Comparison of ENCODE assay signal across 9 cellular contexts in the genomic region with DNA sequence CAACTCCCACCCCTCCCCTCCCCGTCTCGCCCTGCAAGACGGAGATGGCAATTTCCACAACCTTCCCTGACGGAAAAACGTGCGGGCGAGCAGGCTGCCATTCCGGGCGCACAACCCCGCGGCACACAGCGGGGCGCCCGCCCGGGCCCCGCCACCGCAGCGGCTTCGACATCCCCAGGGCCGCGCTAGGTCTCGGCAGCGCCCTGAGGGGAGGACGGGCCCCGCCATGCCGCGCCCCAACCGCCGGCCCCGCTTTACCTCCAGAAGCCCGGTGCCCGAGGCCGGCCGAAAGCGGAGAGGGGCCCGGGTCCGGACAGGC. TPM values are rescaled to one million over a fixed set of nuclear protein-coding genes. Genes with fewer than 3 reads are reported as not detected.
A peak's percentile ranks its signal among the peaks of the same experiment; 100 is the strongest.
DNase-seq lines count a peak whose midpoint lies in the region; ATAC-seq, FAIRE-seq and TF ChIP-seq lines count a peak whose summit lies in the region.
"Had no signal": no experiment of that assay in that cellular context is flagged by ENCODE, and none has a peak within 500 bp of the region (broad histone marks: within the 10 kb centered on the region; RNA-seq: fewer than 3 reads in every experiment).

No MANE protein-coding gene starts in this region.

- H3K27ac ChIP-seq in pancreas = peak overlapping the region; percentile 84 to 92 (median 89)

- CTCF ChIA-PET in HEK293T (lab: Yijun Ruan, JAX) = no interaction called here

- ATAC-seq in SK-N-SH treated with all-trans-retinoic acid at 6 μM for 48 hours (peak; percentile 79), pancreas (peak; percentile 25 to 47 (median 44))

- no peaks in the 10 kb centered on the region for H3K36me3 ChIP-seq in pancreas

- peaks cover 0 to 11% (median 8%) of the 10 kb centered on the region in 3 donors for H3K4me1 ChIP-seq in pancreas

- no peak for TF ChIP-seq CTCF in fibroblast of villous mesenchyme (IDR thresholded peaks at IDR 0.05; ENCODE audit: insufficient read depth, low read depth, low read length)
- no peak for TF ChIP-seq CTCF in pancreas (IDR thresholded peaks at IDR 0.05)

- intact Hi-C loops in pancreas (cut with DNase I) = no loop called here

- WGBS in pancreas, 2 donors = 1% methylated on average over 25 to 37 of the region's 37 CpGs

- no peaks in the 10 kb centered on the region for H3K27me3 ChIP-seq in pancreas

- H3K9me3 ChIP-seq in pancreas = no peaks in the 10 kb centered on the region

- DNase-seq in EL (peak; percentile 16), HEK293T (ENCODE audit: extremely low spot score) (peak; percentile 33), fibroblast of villous mesenchyme (ENCODE audit: low read depth) (no peak), pancreas (no peak), NCI-H510A treated with DMSO at 0.1 percent for 48 hours (lab: John Stamatoyannopoulos, UW) (no peak), GOT3 (lab: John Stamatoyannopoulos, UW) (no peak), iPS-NIHi7 (ENCODE audit: extremely low spot score) (no peak)

- FAIRE-seq in pancreas (lab: Jason Lieb, UNC) = no peak

- peak overlapping the region; percentile 72 for H3K4me3 ChIP-seq in fibroblast of villous mesenchyme (ENCODE audit: low read depth, low read length)
- H3K4me3 ChIP-seq in pancreas = peak overlapping the region; percentile 84 to 95 (median 91)

- POLR2A ChIA-PET in HEK293T (lab: Yijun Ruan, JAX) = no interaction called here

TF ChIP-seq in HEK293T, 16 proteins besides CTCF, POLR2A, EP300 and RAD21:
- no peak for TF ChIP-seq ELF4 (IDR thresholded peaks at IDR 0.05)
- TF ChIP-seq ZNF384 (IDR thresholded peaks at IDR 0.05) = no peak
- TF ChIP-seq, protein P1, sequence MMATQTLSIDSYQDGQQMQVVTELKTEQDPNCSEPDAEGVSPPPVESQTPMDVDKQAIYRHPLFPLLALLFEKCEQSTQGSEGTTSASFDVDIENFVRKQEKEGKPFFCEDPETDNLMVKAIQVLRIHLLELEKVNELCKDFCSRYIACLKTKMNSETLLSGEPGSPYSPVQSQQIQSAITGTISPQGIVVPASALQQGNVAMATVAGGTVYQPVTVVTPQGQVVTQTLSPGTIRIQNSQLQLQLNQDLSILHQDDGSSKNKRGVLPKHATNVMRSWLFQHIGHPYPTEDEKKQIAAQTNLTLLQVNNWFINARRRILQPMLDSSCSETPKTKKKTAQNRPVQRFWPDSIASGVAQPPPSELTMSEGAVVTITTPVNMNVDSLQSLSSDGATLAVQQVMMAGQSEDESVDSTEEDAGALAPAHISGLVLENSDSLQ (IDR thresholded peaks at IDR 0.05) = no peak
- no peak for TF ChIP-seq SUZ12 (IDR thresholded peaks at IDR 0.05)
- no peak for TF ChIP-seq SP1 (IDR thresholded peaks at IDR 0.05)
- no peak for TF ChIP-seq LEF1 (IDR thresholded peaks at IDR 0.05; ENCODE audit: borderline replicate concordance)
- TF ChIP-seq FOXM1 (IDR thresholded peaks at IDR 0.05; ENCODE audit: borderline replicate concordance) = no peak
- no peak for TF ChIP-seq CTBP1 (IDR thresholded peaks at IDR 0.05; ENCODE audit: borderline replicate concordance)
- TF ChIP-seq L3MBTL2 (conservative IDR thresholded peaks at IDR 0.05) = no peak
- TF ChIP-seq ARNT (IDR thresholded peaks at IDR 0.05) = no peak
- no peak for TF ChIP-seq FOXK2 (IDR thresholded peaks at IDR 0.05)
- TF ChIP-seq HDGF (IDR thresholded peaks at IDR 0.05; ENCODE audit: borderline replicate concordance) = no peak
- TF ChIP-seq BHLHE40 (IDR thresholded peaks at IDR 0.05; ENCODE audit: borderline replicate concordance) = no peak
- TF ChIP-seq NFRKB (IDR thresholded peaks at IDR 0.05) = no peak
- no peak for TF ChIP-seq FOXA1 (IDR thresholded peaks at IDR 0.05)
- TF ChIP-seq TARDBP (IDR thresholded peaks at IDR 0.05) = no peak

TF ChIP-seq in SK-N-SH treated with all-trans-retinoic acid at 6 μM for 48 hours, 23 proteins besides CTCF, POLR2A, EP300 and RAD21:
- TF ChIP-seq SNAI2 (CRISPR knock-in tag; IDR thresholded peaks at IDR 0.05) (no peak), TCF4 (CRISPR knock-in tag; IDR thresholded peaks at IDR 0.05; ENCODE audit: borderline replicate concordance) (no peak), TOX (CRISPR knock-in tag; IDR thresholded peaks at IDR 0.05; ENCODE audit: borderline replicate concordance) (no peak)
- TF ChIP-seq, protein P2, sequence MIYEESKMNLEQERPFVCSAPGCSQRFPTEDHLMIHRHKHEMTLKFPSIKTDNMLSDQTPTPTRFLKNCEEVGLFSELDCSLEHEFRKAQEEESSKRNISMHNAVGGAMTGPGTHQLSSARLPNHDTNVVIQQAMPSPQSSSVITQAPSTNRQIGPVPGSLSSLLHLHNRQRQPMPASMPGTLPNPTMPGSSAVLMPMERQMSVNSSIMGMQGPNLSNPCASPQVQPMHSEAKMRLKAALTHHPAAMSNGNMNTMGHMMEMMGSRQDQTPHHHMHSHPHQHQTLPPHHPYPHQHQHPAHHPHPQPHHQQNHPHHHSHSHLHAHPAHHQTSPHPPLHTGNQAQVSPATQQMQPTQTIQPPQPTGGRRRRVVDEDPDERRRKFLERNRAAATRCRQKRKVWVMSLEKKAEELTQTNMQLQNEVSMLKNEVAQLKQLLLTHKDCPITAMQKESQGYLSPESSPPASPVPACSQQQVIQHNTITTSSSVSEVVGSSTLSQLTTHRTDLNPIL (CRISPR knock-in tag; IDR thresholded peaks at IDR 0.05; ENCODE audit: low read depth) = no peak
- TF ChIP-seq, protein P3, sequence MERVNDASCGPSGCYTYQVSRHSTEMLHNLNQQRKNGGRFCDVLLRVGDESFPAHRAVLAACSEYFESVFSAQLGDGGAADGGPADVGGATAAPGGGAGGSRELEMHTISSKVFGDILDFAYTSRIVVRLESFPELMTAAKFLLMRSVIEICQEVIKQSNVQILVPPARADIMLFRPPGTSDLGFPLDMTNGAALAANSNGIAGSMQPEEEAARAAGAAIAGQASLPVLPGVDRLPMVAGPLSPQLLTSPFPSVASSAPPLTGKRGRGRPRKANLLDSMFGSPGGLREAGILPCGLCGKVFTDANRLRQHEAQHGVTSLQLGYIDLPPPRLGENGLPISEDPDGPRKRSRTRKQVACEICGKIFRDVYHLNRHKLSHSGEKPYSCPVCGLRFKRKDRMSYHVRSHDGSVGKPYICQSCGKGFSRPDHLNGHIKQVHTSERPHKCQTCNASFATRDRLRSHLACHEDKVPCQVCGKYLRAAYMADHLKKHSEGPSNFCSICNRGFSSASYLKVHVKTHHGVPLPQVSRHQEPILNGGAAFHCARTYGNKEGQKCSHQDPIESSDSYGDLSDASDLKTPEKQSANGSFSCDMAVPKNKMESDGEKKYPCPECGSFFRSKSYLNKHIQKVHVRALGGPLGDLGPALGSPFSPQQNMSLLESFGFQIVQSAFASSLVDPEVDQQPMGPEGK (CRISPR knock-in tag; IDR thresholded peaks at IDR 0.05; ENCODE audit: borderline replicate concordance) = no peak

RNA-seq across cellular contexts. Expression of a gene that starts 0.5 kb away (rescaled TPM):
- total RNA-seq in fibroblast of villous mesenchyme (10.6 and 16.8 TPM in 2 replicates), pancreas (10 to 100 TPM; 16.3 to 20.1 (median 18.9) TPM)
- polyA plus RNA-seq in pancreas = 10 to 100 TPM; 13.6 to 24.4 TPM

RNA-seq across cellular contexts. Expression of a gene that starts 18.1 kb away (rescaled TPM):
- total RNA-seq in fibroblast of villous mesenchyme (not detected in 2 replicates), pancreas (under 1 TPM; 0.28 to 0.47 (median 0.34) TPM)
- under 1 TPM; 0.30 to 0.31 TPM for polyA plus RNA-seq in pancreas
- total RNA-seq: RPMI7951 had no signal

Comparison
In these comparisons a context has a peak if more than half of its experiments do, and no peak if none do; other contexts are left out.
1. DNase-seq: peak in EL (single experiment) and HEK293T (single experiment); none in fibroblast of villous mesenchyme (single experiment), pancreas (0 of 6), NCI-H510A treated with DMSO at 0.1 percent for 48 hours (single experiment), GOT3 (single experiment) and iPS-NIHi7 (single experiment).